Comparison of ENCODE assay signal across 1 cellular context in the genomic region with DNA sequence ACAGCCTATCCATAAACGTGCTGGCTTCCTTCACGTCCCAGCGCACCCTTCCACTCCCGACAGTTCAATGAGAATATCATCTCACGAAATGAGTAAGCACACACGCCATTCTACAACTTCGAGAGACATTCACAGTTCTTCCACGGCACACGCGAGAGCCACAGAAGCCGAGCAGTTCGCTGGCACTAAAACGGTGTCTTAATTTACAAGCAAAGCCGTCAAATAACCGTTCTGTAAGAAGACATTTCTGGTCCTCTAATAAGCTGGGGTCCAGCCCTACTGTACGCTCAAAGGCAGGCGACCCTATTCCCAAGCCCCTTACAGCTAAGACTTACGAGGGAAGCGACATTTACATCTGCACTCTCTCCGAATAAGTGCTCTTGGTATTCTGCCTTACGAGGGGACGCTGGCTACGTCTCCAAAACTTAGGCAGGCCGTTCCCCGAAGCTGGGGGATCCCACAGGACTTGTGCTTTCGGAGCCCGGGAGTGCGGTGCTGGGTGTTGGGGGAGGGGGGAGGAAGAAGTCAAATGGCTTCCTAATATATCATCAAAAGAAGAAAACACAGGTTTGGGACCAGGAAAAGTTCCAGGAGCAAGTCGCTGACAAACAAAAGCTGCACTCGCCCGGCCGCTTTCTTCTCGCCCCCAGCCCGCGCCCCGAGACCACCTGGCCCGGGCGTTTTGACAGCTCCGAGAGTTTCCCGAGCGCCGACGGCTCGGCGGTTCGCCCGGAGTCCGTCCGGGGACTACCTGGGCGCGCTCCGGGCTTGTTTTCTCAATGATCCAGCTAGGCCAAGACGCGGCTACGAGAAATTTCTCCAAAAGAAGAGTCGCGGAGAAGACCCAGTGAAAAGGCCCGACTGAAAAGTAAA.
A peak's percentile ranks its signal among the peaks of the same experiment; 100 is the strongest.
TF ChIP-seq lines count a peak whose summit lies in the region.

No MANE protein-coding gene starts in this region.

TF ChIP-seq in HepG2, 621 proteins besides CTCF, POLR2A, EP300 and RAD21 (continued from another document):
- TF ChIP-seq, protein P1, sequence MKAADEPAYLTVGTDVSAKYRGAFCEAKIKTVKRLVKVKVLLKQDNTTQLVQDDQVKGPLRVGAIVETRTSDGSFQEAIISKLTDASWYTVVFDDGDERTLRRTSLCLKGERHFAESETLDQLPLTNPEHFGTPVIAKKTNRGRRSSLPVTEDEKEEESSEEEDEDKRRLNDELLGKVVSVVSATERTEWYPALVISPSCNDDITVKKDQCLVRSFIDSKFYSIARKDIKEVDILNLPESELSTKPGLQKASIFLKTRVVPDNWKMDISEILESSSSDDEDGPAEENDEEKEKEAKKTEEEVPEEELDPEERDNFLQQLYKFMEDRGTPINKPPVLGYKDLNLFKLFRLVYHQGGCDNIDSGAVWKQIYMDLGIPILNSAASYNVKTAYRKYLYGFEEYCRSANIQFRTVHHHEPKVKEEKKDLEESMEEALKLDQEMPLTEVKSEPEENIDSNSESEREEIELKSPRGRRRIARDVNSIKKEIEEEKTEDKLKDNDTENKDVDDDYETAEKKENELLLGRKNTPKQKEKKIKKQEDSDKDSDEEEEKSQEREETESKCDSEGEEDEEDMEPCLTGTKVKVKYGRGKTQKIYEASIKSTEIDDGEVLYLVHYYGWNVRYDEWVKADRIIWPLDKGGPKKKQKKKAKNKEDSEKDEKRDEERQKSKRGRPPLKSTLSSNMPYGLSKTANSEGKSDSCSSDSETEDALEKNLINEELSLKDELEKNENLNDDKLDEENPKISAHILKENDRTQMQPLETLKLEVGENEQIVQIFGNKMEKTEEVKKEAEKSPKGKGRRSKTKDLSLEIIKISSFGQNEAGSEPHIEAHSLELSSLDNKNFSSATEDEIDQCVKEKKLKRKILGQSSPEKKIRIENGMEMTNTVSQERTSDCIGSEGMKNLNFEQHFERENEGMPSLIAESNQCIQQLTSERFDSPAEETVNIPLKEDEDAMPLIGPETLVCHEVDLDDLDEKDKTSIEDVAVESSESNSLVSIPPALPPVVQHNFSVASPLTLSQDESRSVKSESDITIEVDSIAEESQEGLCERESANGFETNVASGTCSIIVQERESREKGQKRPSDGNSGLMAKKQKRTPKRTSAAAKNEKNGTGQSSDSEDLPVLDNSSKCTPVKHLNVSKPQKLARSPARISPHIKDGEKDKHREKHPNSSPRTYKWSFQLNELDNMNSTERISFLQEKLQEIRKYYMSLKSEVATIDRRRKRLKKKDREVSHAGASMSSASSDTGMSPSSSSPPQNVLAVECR (CRISPR knock-in tag; IDR thresholded peaks at IDR 0.05; ENCODE audit: borderline replicate concordance): peak; percentile 29; the same call in 1 of the 2 replicates
- peak; percentile 9; the same call in 1 of the 2 replicates for TF ChIP-seq KDM2A (CRISPR knock-in tag; IDR thresholded peaks at IDR 0.05; ENCODE audit: borderline replicate concordance, low read depth)
- TF ChIP-seq ASH2L (IDR thresholded peaks at IDR 0.05; ENCODE audit: insufficient read length, low read depth, low read length): peak; percentile 25
TF ChIP-seq in HepG2: peak in this region for 10; not testable (repeated sequence) for 611.
